ENCODE assay signal across 2 cellular contexts in genomic region chrX:8245411-8245810, GRCh38.
TF ChIP-seq lines count a peak whose summit lies in the region.

No MANE protein-coding gene starts in this region.

TF ChIP-seq in HEK293, 187 proteins besides CTCF, POLR2A, EP300 and RAD21:
- TF ChIP-seq PRDM4 (tag by site-specific recombination; IDR thresholded peaks at IDR 0.05), result no peak
- TF ChIP-seq ZNF530 (tag by site-specific recombination; IDR thresholded peaks at IDR 0.05; ENCODE audit: low read depth), result no peak
- TF ChIP-seq REST (tag by site-specific recombination; IDR thresholded peaks at IDR 0.05), result 0 out of 2 replicates have a peak, but pooled peaks have one; percentile 17

TF ChIP-seq in PFSK-1, 5 proteins besides CTCF, POLR2A, EP300 and RAD21 (continued from another document):
- TF ChIP-seq REST (IDR thresholded peaks at IDR 0.05; ENCODE audit: insufficient read depth in 1 of 2, low read depth in 2 of 2, low read length in 2 of 2), result peak; percentile 38 to 86; a peak in 3 of 4 replicates
- no peak for TF ChIP-seq SIN3A (IDR thresholded peaks at IDR 0.05; ENCODE audit: borderline replicate concordance, insufficient read depth, low read length)
- no peak for TF ChIP-seq TAF1 (IDR thresholded peaks at IDR 0.05; ENCODE audit: borderline replicate concordance, insufficient read depth, low read length)
- no peak for TF ChIP-seq POLR2AphosphoS5 (IDR thresholded peaks at IDR 0.05; ENCODE audit: low read depth, low read length)
TF ChIP-seq in PFSK-1: peak in this region for 1.
